Comparison of ENCODE assay signal across 1 cellular context in the genomic region with DNA sequence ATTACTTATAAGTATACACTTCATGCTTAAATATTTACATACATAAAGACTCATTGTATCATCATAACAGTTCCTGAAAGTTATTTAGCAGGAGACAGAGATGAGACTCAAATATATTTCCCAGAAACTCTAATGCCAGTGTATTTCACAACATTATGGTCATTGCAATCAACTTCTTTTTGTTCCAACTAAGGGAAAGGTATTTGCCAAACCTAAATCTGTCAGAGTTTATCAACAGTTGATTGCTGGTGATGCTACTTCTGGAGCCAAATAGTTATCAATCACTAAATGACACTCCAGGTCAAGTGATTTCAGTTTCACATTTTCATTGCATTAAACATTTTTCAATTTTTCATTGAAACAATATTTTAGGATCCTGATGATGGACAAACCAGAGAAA.
TF ChIP-seq lines count a peak whose summit lies in the region.

No MANE protein-coding gene starts in this region.

TF ChIP-seq in A549, 52 proteins besides CTCF, POLR2A, EP300 and RAD21:
- TF ChIP-seq MAX (IDR thresholded peaks at IDR 0.05) (no peak), GATA3 (IDR thresholded peaks at IDR 0.05; ENCODE audit: borderline replicate concordance) (no peak), ZNF302 (CRISPR knock-in tag; IDR thresholded peaks at IDR 0.05) (no peak), SMC3 (IDR thresholded peaks at IDR 0.05) (no peak), ELK1 (IDR thresholded peaks at IDR 0.05; ENCODE audit: low read depth, low read length) (no peak), EHF (CRISPR knock-in tag; IDR thresholded peaks at IDR 0.05) (no peak), MAZ (IDR thresholded peaks at IDR 0.05; ENCODE audit: borderline replicate concordance, low read depth, low read length) (no peak), RARB (CRISPR knock-in tag; IDR thresholded peaks at IDR 0.05) (no peak), MAFK (IDR thresholded peaks at IDR 0.05; ENCODE audit: partially characterized antibody) (no peak)
- TF ChIP-seq, protein P1, sequence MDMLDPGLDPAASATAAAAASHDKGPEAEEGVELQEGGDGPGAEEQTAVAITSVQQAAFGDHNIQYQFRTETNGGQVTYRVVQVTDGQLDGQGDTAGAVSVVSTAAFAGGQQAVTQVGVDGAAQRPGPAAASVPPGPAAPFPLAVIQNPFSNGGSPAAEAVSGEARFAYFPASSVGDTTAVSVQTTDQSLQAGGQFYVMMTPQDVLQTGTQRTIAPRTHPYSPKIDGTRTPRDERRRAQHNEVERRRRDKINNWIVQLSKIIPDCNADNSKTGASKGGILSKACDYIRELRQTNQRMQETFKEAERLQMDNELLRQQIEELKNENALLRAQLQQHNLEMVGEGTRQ (IDR thresholded peaks at IDR 0.05), result no peak
- TF ChIP-seq, protein P2, sequence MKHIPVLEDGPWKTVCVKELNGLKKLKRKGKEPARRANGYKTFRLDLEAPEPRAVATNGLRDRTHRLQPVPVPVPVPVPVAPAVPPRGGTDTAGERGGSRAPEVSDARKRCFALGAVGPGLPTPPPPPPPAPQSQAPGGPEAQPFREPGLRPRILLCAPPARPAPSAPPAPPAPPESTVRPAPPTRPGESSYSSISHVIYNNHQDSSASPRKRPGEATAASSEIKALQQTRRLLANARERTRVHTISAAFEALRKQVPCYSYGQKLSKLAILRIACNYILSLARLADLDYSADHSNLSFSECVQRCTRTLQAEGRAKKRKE (CRISPR knock-in tag; IDR thresholded peaks at IDR 0.05; ENCODE audit: low read depth), result no peak
